17 cellular contexts compared by ENCODE assay signal in genomic region chr2:97967216-97967592, GRCh38. TPM values are rescaled to one million over a fixed set of nuclear protein-coding genes. Genes with fewer than 3 reads are reported as not detected.
DNase-seq lines count a peak whose midpoint lies in the region; ATAC-seq, FAIRE-seq and TF ChIP-seq lines count a peak whose summit lies in the region.
"Had no signal": no experiment of that assay in that cellular context is flagged by ENCODE, and none has a peak within 500 bp of the region (broad histone marks: within the 10 kb centered on the region; RNA-seq: fewer than 3 reads in every experiment).

No MANE protein-coding gene starts in this region.

- H3K9ac ChIP-seq in keratinocyte (ENCODE audit: control insufficient read depth, extremely low read depth, insufficient read depth, low read length) = no peak overlapping the region

- dilution Hi-C loops in keratinocyte (cut with MboI; ENCODE audit: extremely low pct_ligation_motif_present, low sequenced_read_pairs) = no loop called here

- H3K4me1 ChIP-seq in keratinocyte (ENCODE audit: control insufficient read depth, extremely low read depth, insufficient read depth, low read length) (peaks cover 25% of the 10 kb centered on the region), adrenal gland (replicated peaks in 1 of 2) (peaks cover 24 to 57% of the 10 kb centered on the region in 2 donors)

- peaks cover 3% of the 10 kb centered on the region for H3K9me3 Mint-ChIP-seq in activated T-helper 2 cell treated with anti-CD3 and anti-CD28 coated beads, Interferon-gamma antibody, Interleukin-2, Interleukin-4, amounts not matched to agents 10 μg/mL and 5 μg/mL and 100 μg/mL, durations not matched to agents 14 hours and 24 hours and 36 hours
- H3K9me3 Mint-ChIP-seq: activated CD8-positive, alpha-beta T cell treated with anti-CD3 and anti-CD28 coated beads for 36 hours had no signal

- no peak overlapping the region for H3K4me3 ChIP-seq in keratinocyte (ENCODE audit: control insufficient read depth in 2 of 3, extremely low read depth in 1 of 3, insufficient read depth in 2 of 3, low read depth in 1 of 3, low read length in 3 of 3)
- H3K4me3 ChIP-seq in adrenal gland = no peak overlapping the region

- no peak overlapping the region for H3K4me3 Mint-ChIP-seq in activated T-helper 2 cell treated with anti-CD3 and anti-CD28 coated beads, Interferon-gamma antibody, Interleukin-2, Interleukin-4, amounts not matched to agents 10 μg/mL and 5 μg/mL and 100 μg/mL, durations not matched to agents 14 hours and 24 hours and 36 hours (ENCODE audit: low read depth)
- H3K4me3 Mint-ChIP-seq: activated CD8-positive, alpha-beta T cell treated with anti-CD3 and anti-CD28 coated beads for 36 hours had no signal

- H3K9me3 ChIP-seq in keratinocyte (ENCODE audit: control insufficient read depth, low read depth, low read length) = no peaks in the 10 kb centered on the region
- no peaks in the 10 kb centered on the region for H3K9me3 ChIP-seq in adrenal gland (replicated peaks in 1 of 3)

- TF ChIP-seq CTCF in keratinocyte (optimal IDR thresholded peaks at IDR 0.05 in 1 of 3, IDR thresholded peaks at IDR 0.05 in 1 of 3, conservative IDR thresholded peaks at IDR 0.05 in 1 of 3; ENCODE audit: extremely low read depth in 1 of 3, insufficient read depth in 2 of 3, low read length in 3 of 3) (no peak), adrenal gland (IDR thresholded peaks at IDR 0.05) (no peak)

- no peaks in the 10 kb centered on the region for H3K9me1 ChIP-seq in keratinocyte (ENCODE audit: control insufficient read depth, extremely low read depth, insufficient read depth, low read length)

- peak; percentile 9 for ATAC-seq in GM18867 (IDR thresholded peaks at IDR 0.05; ENCODE audit: unreplicated experiment)
- ATAC-seq in GM21619 (IDR thresholded peaks at IDR 0.05; ENCODE audit: unreplicated experiment) = peak; percentile 18
- ATAC-seq in HG03432 (IDR thresholded peaks at IDR 0.05; ENCODE audit: unreplicated experiment) = peak; percentile 15

- peaks cover 56% of the 10 kb centered on the region for H3K4me1 Mint-ChIP-seq in activated T-helper 2 cell treated with anti-CD3 and anti-CD28 coated beads, Interferon-gamma antibody, Interleukin-2, Interleukin-4, amounts not matched to agents 10 μg/mL and 5 μg/mL and 100 μg/mL, durations not matched to agents 14 hours and 24 hours and 36 hours (ENCODE audit: low read depth)

- no peak for FAIRE-seq in keratinocyte (lab: Jason Lieb, UNC)
- FAIRE-seq: frontal cortex had no signal

- H3K79me2 ChIP-seq in keratinocyte (ENCODE audit: control insufficient read depth, insufficient read depth, low read length) = peaks cover 96% of the 10 kb centered on the region

- no peak for TF ChIP-seq POLR2A in adrenal gland (IDR thresholded peaks at IDR 0.05)

- H3K27me3 Mint-ChIP-seq in activated T-helper 2 cell treated with anti-CD3 and anti-CD28 coated beads, Interferon-gamma antibody, Interleukin-2, Interleukin-4, amounts not matched to agents 10 μg/mL and 5 μg/mL and 100 μg/mL, durations not matched to agents 14 hours and 24 hours and 36 hours (ENCODE audit: low read depth) = no peaks in the 10 kb centered on the region
- H3K27me3 Mint-ChIP-seq: activated CD8-positive, alpha-beta T cell treated with anti-CD3 and anti-CD28 coated beads for 36 hours had no signal

- no peak overlapping the region for H3K4me2 ChIP-seq in keratinocyte (ENCODE audit: control insufficient read depth, extremely low read depth, insufficient read depth, low read depth, low read length)

- no peaks in the 10 kb centered on the region for H3K36me3 ChIP-seq in keratinocyte (ENCODE audit: control insufficient read depth in 2 of 2, extremely low read depth in 1 of 2, insufficient read depth in 2 of 2, low read length in 2 of 2)
- no peaks in the 10 kb centered on the region for H3K36me3 ChIP-seq in adrenal gland (replicated peaks in 1 of 2)

- DNase-seq in keratinocyte (ENCODE audit: low read depth, low spot score) (no peak), NCI-H226 (no peak), NCI-H1694 treated with DMSO at 0.1 percent for 48 hours (lab: John Stamatoyannopoulos, UW) (no peak), adrenal gland (no peak)
- no peak for DNase-seq in activated T-helper 2 cell treated with anti-CD3 and anti-CD28 coated beads, Interferon-gamma antibody, Interleukin-2, Interleukin-4, amounts not matched to agents 10 μg/mL and 5 μg/mL and 100 μg/mL, durations not matched to agents 14 hours and 24 hours and 36 hours (ENCODE audit: low spot score)
- DNase-seq: activated CD8-positive, alpha-beta T cell treated with anti-CD3 and anti-CD28 coated beads for 36 hours; activated gamma-delta T cell treated with Interleukin-2 at 50 U/mL for 16 hours; AML-193; DND-41; NCI-H1092 treated with DMSO at 0.1 percent for 48 hours; stimulated activated CD4-positive, alpha-beta T cell treated with anti-CD3 and anti-CD28 coated beads, Interleukin-2, amount 100 ng/mL, for 48 hours; stimulated activated naive CD8-positive, alpha-beta T cell treated with anti-CD3 and anti-CD28 coated beads, Interleukin-15, Interleukin-2, amounts not matched to agents 100 U/mL and 50 U/mL, for 24 hours; T-helper 9 cell had no signal

- no peak overlapping the region for H2AFZ ChIP-seq in keratinocyte (ENCODE audit: control insufficient read depth, low read length)

- intact Hi-C loops in activated T-helper 2 cell treated with anti-CD3 and anti-CD28 coated beads, Interferon-gamma antibody, Interleukin-2, Interleukin-4, amounts not matched to agents 10 μg/mL and 5 μg/mL and 100 μg/mL, durations not matched to agents 14 hours and 24 hours and 36 hours (cut with micrococcal nuclease) = no loop called here
- intact Hi-C loops in adrenal gland (cut with DNase I) = no loop called here

- peaks cover 6% of the 10 kb centered on the region for H4K20me1 ChIP-seq in keratinocyte (ENCODE audit: control insufficient read depth, extremely low read depth, insufficient read depth, low read length)

- H3K27ac Mint-ChIP-seq in activated T-helper 2 cell treated with anti-CD3 and anti-CD28 coated beads, Interferon-gamma antibody, Interleukin-2, Interleukin-4, amounts not matched to agents 10 μg/mL and 5 μg/mL and 100 μg/mL, durations not matched to agents 14 hours and 24 hours and 36 hours = no peak overlapping the region
- H3K27ac Mint-ChIP-seq: activated CD8-positive, alpha-beta T cell treated with anti-CD3 and anti-CD28 coated beads for 36 hours had no signal

- peaks cover 13% of the 10 kb centered on the region for H3K36me3 Mint-ChIP-seq in activated T-helper 2 cell treated with anti-CD3 and anti-CD28 coated beads, Interferon-gamma antibody, Interleukin-2, Interleukin-4, amounts not matched to agents 10 μg/mL and 5 μg/mL and 100 μg/mL, durations not matched to agents 14 hours and 24 hours and 36 hours (ENCODE audit: low read depth)

- peak overlapping the region; percentile 22 for H3K27ac ChIP-seq in keratinocyte (ENCODE audit: control insufficient read depth, insufficient read depth, low read length)
- peak overlapping the region in 1 of 5 donors; percentile 6 for H3K27ac ChIP-seq in adrenal gland

- H3K27me3 ChIP-seq in keratinocyte (ENCODE audit: control insufficient read depth, extremely low read depth, insufficient read depth, low read length) = no peaks in the 10 kb centered on the region
- no peaks in the 10 kb centered on the region for H3K27me3 ChIP-seq in adrenal gland

RNA-seq across cellular contexts. Expression of gene TMEM131, which starts 28.5 kb away (rescaled TPM):
- polyA plus RNA-seq in keratinocyte (16.7 to 25.5 TPM (median 23.4 TPM) in 3 replicates), adrenal gland (10 to 100 TPM; 13.7 to 37.0 (median 15.4) TPM)
- polyA plus RNA-seq in keratinocyte (2011; ENCODE audit: low read depth) = 12.7 TPM
- polyA plus RNA-seq in keratinocyte (2011; cell fraction: cytosol; rRNA removed) = 8.6 and 13.5 TPM in 2 replicates
- 75.9 and 76.7 TPM in 2 replicates for polyA plus RNA-seq in keratinocyte (2011; cell fraction: nucleus; rRNA removed)
- 14.5 and 27.6 TPM in 2 replicates for polyA plus RNA-seq in keratinocyte (2012; ENCODE audit: low replicate concordance)
- polyA minus RNA-seq in keratinocyte = 39.2 to 66.1 TPM (median 53.3 TPM) in 3 replicates
- 19.2 TPM for polyA minus RNA-seq in keratinocyte (2011; cell fraction: cytosol; rRNA and poly(A)+ RNA removed)
- polyA minus RNA-seq in keratinocyte (2011; cell fraction: nucleus; rRNA and poly(A)+ RNA removed) = 81.8 and 158 TPM in 2 replicates
- total RNA-seq in activated T-helper 2 cell treated with anti-CD3 and anti-CD28 coated beads, Interferon-gamma antibody, Interleukin-2, Interleukin-4, amounts not matched to agents 10 μg/mL and 5 μg/mL and 100 μg/mL, durations not matched to agents 14 hours and 24 hours and 36 hours = 39.3 and 39.9 TPM in 2 replicates
- total RNA-seq in adrenal gland = 10 to 100 TPM; 28.1 to 57.5 (median 35.5) TPM
